ENCODE assay signal across 22 cellular contexts in genomic region chr2:220452561-220452960, GRCh38.
"Had no signal": no experiment of that assay in that cellular context is flagged by ENCODE, and none has a peak within 500 bp of the region (broad histone marks: within the 10 kb centered on the region; RNA-seq: fewer than 3 reads in every experiment).

No MANE protein-coding gene starts in this region.

- H3K9ac ChIP-seq: parathyroid adenoma had no signal

- H3K9me3 ChIP-seq: esophagus muscularis mucosa, prostate gland, right lobe of liver, thoracic aorta, transverse colon had no signal

- H3K4me1 Mint-ChIP-seq: naive B cell; nephron; stimulated activated naive B cell treated with anti-CD40 and anti-IgM and Interleukin-4, amounts not matched to agents 10 μg/mL and 1 μg/mL and 100 μg/mL, for 72 hours; stimulated activated naive CD8-positive, alpha-beta T cell treated with anti-CD3 and anti-CD28 coated beads, Interleukin-15, amount 100 ng/mL, for 72 hours had no signal

- H3K4me3 Mint-ChIP-seq: naive B cell; nephron; stimulated activated naive B cell treated with anti-CD40 and anti-IgM and Interleukin-4, amounts not matched to agents 10 μg/mL and 1 μg/mL and 100 μg/mL, for 72 hours; stimulated activated naive CD8-positive, alpha-beta T cell treated with anti-CD3 and anti-CD28 coated beads, Interleukin-15, amount 100 ng/mL, for 72 hours had no signal

- H3K36me3 ChIP-seq: esophagus muscularis mucosa, prostate gland, right lobe of liver, spleen, thoracic aorta, transverse colon had no signal

- H3K4me1 ChIP-seq: esophagus muscularis mucosa, parathyroid adenoma, prostate gland, right lobe of liver, spleen, transverse colon had no signal

- H3K9me3 Mint-ChIP-seq: stimulated activated naive CD8-positive, alpha-beta T cell treated with anti-CD3 and anti-CD28 coated beads, Interleukin-15, amount 100 ng/mL, for 72 hours had no signal

- H3K36me3 Mint-ChIP-seq: naive B cell; stimulated activated naive B cell treated with anti-CD40 and anti-IgM and Interleukin-4, amounts not matched to agents 10 μg/mL and 1 μg/mL and 100 μg/mL, for 72 hours had no signal

- H3K27ac Mint-ChIP-seq: naive B cell; nephron; stimulated activated naive B cell treated with anti-CD40 and anti-IgM and Interleukin-4, amounts not matched to agents 10 μg/mL and 1 μg/mL and 100 μg/mL, for 72 hours; stimulated activated naive CD8-positive, alpha-beta T cell treated with anti-CD3 and anti-CD28 coated beads, Interleukin-15, amount 100 ng/mL, for 72 hours had no signal

- H3K27me3 ChIP-seq: dorsolateral prefrontal cortex, esophagus muscularis mucosa, hepatocyte, right lobe of liver, spleen, transverse colon had no signal

- DNase-seq: effector memory CD4-positive, alpha-beta T cell; foreskin melanocyte; left colon; mesendoderm; naive B cell; retina; right lobe of liver; spleen; stimulated activated CD4-positive, alpha-beta T cell treated with anti-CD3 and anti-CD28 coated beads, Interleukin-15, amount 100 ng/mL, for 24 hours; stimulated activated CD4-positive, alpha-beta T cell treated with anti-CD3 and anti-CD28 coated beads, Interleukin-1b, Interleukin-23, amount 100 ng/mL, for 48 hours; stimulated activated CD4-positive, alpha-beta T cell treated with anti-CD3 and anti-CD28 coated beads, Interleukin-4, amount 100 ng/mL, for 4 hours; stimulated activated naive B cell treated with anti-CD40 and anti-IgM and Interleukin-4, amounts not matched to agents 10 μg/mL and 1 μg/mL and 100 μg/mL, for 72 hours; stimulated activated naive CD8-positive, alpha-beta T cell treated with anti-CD3 and anti-CD28 coated beads, Interleukin-15, amount 100 ng/mL, for 72 hours; transverse colon had no signal

- H3K27me3 Mint-ChIP-seq: naive B cell; stimulated activated naive B cell treated with anti-CD40 and anti-IgM and Interleukin-4, amounts not matched to agents 10 μg/mL and 1 μg/mL and 100 μg/mL, for 72 hours; stimulated activated naive CD8-positive, alpha-beta T cell treated with anti-CD3 and anti-CD28 coated beads, Interleukin-15, amount 100 ng/mL, for 72 hours had no signal

- H3K4me3 ChIP-seq: coronary artery, dorsolateral prefrontal cortex, esophagus muscularis mucosa, hepatocyte, prostate gland, right lobe of liver, spleen, thoracic aorta, transverse colon had no signal
